18 cellular contexts compared by ENCODE assay signal in the genomic region with DNA sequence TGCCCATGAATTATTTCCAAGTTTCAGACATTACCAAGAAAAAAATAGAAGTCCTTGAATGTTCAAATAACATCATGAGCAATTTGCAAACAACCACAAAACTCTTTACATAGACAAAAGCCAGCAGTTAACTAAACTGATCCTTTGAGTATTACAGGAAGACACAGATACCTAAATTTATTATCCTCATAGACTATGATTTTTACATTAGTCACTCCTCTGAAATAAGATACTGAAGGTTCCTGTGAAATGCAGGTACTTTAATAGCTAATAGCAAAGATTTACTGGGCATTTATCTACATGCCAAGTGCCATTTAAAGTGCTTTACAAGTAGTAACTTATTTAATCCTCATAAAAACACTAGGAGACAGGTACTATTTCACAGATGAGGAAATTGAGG. TPM values are rescaled to one million over a fixed set of nuclear protein-coding genes. Genes with fewer than 3 reads are reported as not detected.
A peak's percentile ranks its signal among the peaks of the same experiment; 100 is the strongest.
DNase-seq lines count a peak whose midpoint lies in the region; ATAC-seq, FAIRE-seq and TF ChIP-seq lines count a peak whose summit lies in the region.
"Had no signal": no experiment of that assay in that cellular context is flagged by ENCODE, and none has a peak within 500 bp of the region (broad histone marks: within the 10 kb centered on the region; RNA-seq: fewer than 3 reads in every experiment).

No MANE protein-coding gene starts in this region.

- peak overlapping the region; percentile 77 to 88 for H3K27ac ChIP-seq in liver (ENCODE audit: low read depth in 1 of 2, low read length in 2 of 2)
- H3K27ac ChIP-seq in HepG2 (ENCODE audit: extremely low read length, insufficient read depth, low read length) = no peak overlapping the region
- no peak overlapping the region for H3K27ac ChIP-seq in mammary epithelial cell (ENCODE audit: insufficient read depth, low read depth, low read length)
- no peak overlapping the region for H3K27ac ChIP-seq in mesenchymal stem cell (ENCODE audit: low read length, poor library complexity, severe bottlenecking)
- H3K27ac ChIP-seq: C4-2B had no signal

- no peak overlapping the region for H3K4me3 Mint-ChIP-seq in T-helper 17 cell
- H3K4me3 Mint-ChIP-seq: CD4-positive, alpha-beta memory T cell; H9 had no signal

- no peak overlapping the region for H2BK5ac ChIP-seq in mesenchymal stem cell (ENCODE audit: low read depth, low read length, poor library complexity, severe bottlenecking)

- no peak overlapping the region for H3K4ac ChIP-seq in mesenchymal stem cell (ENCODE audit: low read depth in 1 of 2, low read length in 2 of 2)

- peak overlapping the region; percentile 83 for H3K27ac Mint-ChIP-seq in T-helper 17 cell
- H3K27ac Mint-ChIP-seq: H9 had no signal

- no peak for TF ChIP-seq EP300 in HepG2 (IDR thresholded peaks at IDR 0.05; ENCODE audit: low read depth in 2 of 2, low read length in 2 of 2)
- TF ChIP-seq EP300 in HepG2 (CRISPR knock-in tag; IDR thresholded peaks at IDR 0.05; ENCODE audit: borderline replicate concordance) = no peak

- TF ChIP-seq RAD21 in liver (IDR thresholded peaks at IDR 0.05) (no peak), HepG2 (CRISPR knock-in tag; IDR thresholded peaks at IDR 0.05) (no peak)

- H3K9me3 ChIP-seq in liver (ENCODE audit: control insufficient read depth in 4 of 4, low read length in 3 of 4) (no peaks in the 10 kb centered on the region), HepG2 (ENCODE audit: low read length) (no peaks in the 10 kb centered on the region), T-helper 17 cell (ENCODE audit: control insufficient read depth, low read length, poor library complexity, severe bottlenecking) (no peaks in the 10 kb centered on the region), mammary epithelial cell (replicated peaks; ENCODE audit: insufficient read depth, low read length) (no peaks in the 10 kb centered on the region), mesenchymal stem cell (ENCODE audit: control insufficient read depth, low read length) (no peaks in the 10 kb centered on the region)
- H3K9me3 ChIP-seq: BE2C had no signal

- no peaks in the 10 kb centered on the region for H3K27me3 Mint-ChIP-seq in T-helper 17 cell
- H3K27me3 Mint-ChIP-seq: CD4-positive, alpha-beta memory T cell had no signal

- H3K4me3 ChIP-seq in liver (ENCODE audit: low read depth in 1 of 3, low read length in 3 of 3) = no peak overlapping the region
- no peak overlapping the region for H3K4me3 ChIP-seq in HepG2 (replicated peaks in 1 of 3; ENCODE audit: insufficient read depth in 1 of 3, low read depth in 2 of 3, low read length in 3 of 3)
- H3K4me3 ChIP-seq in mammary epithelial cell (replicated peaks in 1 of 3; ENCODE audit: insufficient read depth in 1 of 3, low read depth in 2 of 3, low read length in 3 of 3) = no peak overlapping the region
- H3K4me3 ChIP-seq in mesenchymal stem cell (ENCODE audit: insufficient read depth in 1 of 2, low read depth in 1 of 2, low read length in 2 of 2) = no peak overlapping the region

- no peak overlapping the region for H2AK5ac ChIP-seq in mesenchymal stem cell (ENCODE audit: low read length, severe bottlenecking)

- H2AFZ ChIP-seq in HepG2 (ENCODE audit: low read length) (no peak overlapping the region), mammary epithelial cell (ENCODE audit: low read depth, low read length) (no peak overlapping the region), mesenchymal stem cell (ENCODE audit: low read depth, low read length) (no peak overlapping the region)

- H3K4me1 Mint-ChIP-seq in T-helper 17 cell = peaks cover 14% of the 10 kb centered on the region

- no peaks in the 10 kb centered on the region for H4K20me1 ChIP-seq in HepG2 (ENCODE audit: insufficient read depth, low read length)
- no peaks in the 10 kb centered on the region for H4K20me1 ChIP-seq in mammary epithelial cell (ENCODE audit: insufficient read depth, low read length)

- no peak overlapping the region for H2BK120ac ChIP-seq in mesenchymal stem cell (ENCODE audit: low read depth, low read length)

- peaks cover 0 to 4% (median 2%) of the 10 kb centered on the region in 4 donors for H3K4me1 ChIP-seq in liver (ENCODE audit: control insufficient read depth in 4 of 4, insufficient read depth in 4 of 4, low read length in 3 of 4)
- H3K4me1 ChIP-seq in HepG2 (ENCODE audit: insufficient read depth, low read length) = no peaks in the 10 kb centered on the region
- no peaks in the 10 kb centered on the region for H3K4me1 ChIP-seq in mammary epithelial cell (ENCODE audit: insufficient read depth, low read length)
- H3K4me1 ChIP-seq in mesenchymal stem cell (ENCODE audit: control insufficient read depth, insufficient read depth, low read depth, low read length) = peaks cover 2% of the 10 kb centered on the region
- H3K4me1 ChIP-seq: BE2C had no signal

- no peak overlapping the region for H3K23ac ChIP-seq in mesenchymal stem cell (ENCODE audit: low read length in 2 of 2)

- CTCF ChIA-PET in HepG2 (lab: Yijun Ruan, JAX; ENCODE audit: low intra/inter-chr PET ratio, low total read pairs) (no interaction called here), mammary epithelial cell (lab: Charles Lee; ENCODE audit: low non-redundant PET) (no interaction called here)

- DNase-seq in HepG2 (ENCODE audit: low spot score) (no peak), T-helper 17 cell (no peak), mammary epithelial cell (no peak), mesenchymal stem cell (no peak), putamen (ENCODE audit: low spot score) (no peak)
- DNase-seq: BE2C; CD4-positive, alpha-beta memory T cell; COR-L47; DND-41; GDM1; GOT3; H9 had no signal

- FAIRE-seq in HepG2 (lab: Jason Lieb, UNC) = no peak
- FAIRE-seq: GM12892, HTR-8/SVneo had no signal

- POLR2A ChIA-PET in HepG2 (lab: Yijun Ruan, JAX) = no interaction called here

- no peak overlapping the region for H3K18ac ChIP-seq in mesenchymal stem cell (ENCODE audit: low read depth in 1 of 2, low read length in 2 of 2)

- BruUV-seq in HepG2 (replicated peaks; lab: Mats Ljungman, UMichigan) = no TSS peak
- no TSS peak for BruUV-seq in mammary epithelial cell (replicated peaks; lab: Mats Ljungman, UMichigan)

- no peak for TF ChIP-seq CTCF in liver (IDR thresholded peaks at IDR 0.05; ENCODE audit: low read depth, low read length, missing input control)
- TF ChIP-seq CTCF in HepG2 (CRISPR knock-in tag; IDR thresholded peaks at IDR 0.05) = no peak
- TF ChIP-seq CTCF in mammary epithelial cell (conservative IDR thresholded peaks at IDR 0.05 in 1 of 2, IDR thresholded peaks at IDR 0.05 in 1 of 2; ENCODE audit: extremely low read depth in 1 of 2, insufficient read depth in 1 of 2, low read depth in 1 of 2, low read length in 2 of 2) = no peak

- no peak overlapping the region for H3K4me2 ChIP-seq in HepG2 (ENCODE audit: low read depth, low read length)
- no peak overlapping the region for H3K4me2 ChIP-seq in mammary epithelial cell (ENCODE audit: insufficient read depth, low read depth, low read length)
- H3K4me2 ChIP-seq in mesenchymal stem cell (ENCODE audit: low read length, poor library complexity, severe bottlenecking) = no peak overlapping the region

- no peak overlapping the region for H4K8ac ChIP-seq in mesenchymal stem cell (ENCODE audit: low read length)

- H2BK12ac ChIP-seq in mesenchymal stem cell (ENCODE audit: low read length in 2 of 2) = no peak overlapping the region

- dilution Hi-C loops in mammary epithelial cell (cut with HindIII; ENCODE audit: low sequenced_read_pairs) = no loop called here

- ATAC-seq in HepG2 (no peak), T-helper 17 cell (no peak), esophagus mucosa (peak; percentile 28)

- TF ChIP-seq POLR2A in HepG2 (IDR thresholded peaks at IDR 0.05; ENCODE audit: insufficient read depth in 1 of 2, low read depth in 2 of 2, low read length in 2 of 2) = no peak

- peaks cover 5% of the 10 kb centered on the region for H3K36me3 Mint-ChIP-seq in T-helper 17 cell (ENCODE audit: low read depth)

- H2BK15ac ChIP-seq in mesenchymal stem cell (ENCODE audit: low read depth, poor library complexity, severe bottlenecking) = no peak overlapping the region

- H3K9ac ChIP-seq in liver (ENCODE audit: low read depth in 1 of 2, low read length in 2 of 2) (no peak overlapping the region), HepG2 (ENCODE audit: insufficient read depth, low read depth, low read length) (no peak overlapping the region), mammary epithelial cell (ENCODE audit: insufficient read depth, low read length) (no peak overlapping the region), mesenchymal stem cell (ENCODE audit: low read length) (no peak overlapping the region)

- intact Hi-C loops in HepG2 (cut with micrococcal nuclease; ENCODE audit: unreplicated experiment) = no loop called here
- intact Hi-C loops in mammary epithelial cell (cut with micrococcal nuclease) = loop anchor here (5.0 kb wide), 1 partner anchor 484 kb away; no protein-coding TSS in a partner anchor

- no peak overlapping the region for H3K14ac ChIP-seq in mesenchymal stem cell (ENCODE audit: low read length in 2 of 2)

- H3K36me3 ChIP-seq in liver (ENCODE audit: control insufficient read depth in 4 of 4, insufficient read depth in 3 of 4, low read depth in 1 of 4, low read length in 3 of 4) = no peaks in the 10 kb centered on the region
- H3K36me3 ChIP-seq in HepG2 (replicated peaks in 1 of 2; ENCODE audit: control insufficient read depth in 1 of 2, insufficient read depth in 2 of 2, low read length in 2 of 2) = no peaks in the 10 kb centered on the region
- peaks cover 2% of the 10 kb centered on the region for H3K36me3 ChIP-seq in mammary epithelial cell (ENCODE audit: insufficient read depth, low read length)
- no peaks in the 10 kb centered on the region for H3K36me3 ChIP-seq in mesenchymal stem cell (ENCODE audit: control insufficient read depth in 1 of 2, insufficient read depth in 2 of 2, low read depth in 1 of 2, low read length in 2 of 2)
- H3K36me3 ChIP-seq: BE2C had no signal

- H3K27me3 ChIP-seq in liver (ENCODE audit: control insufficient read depth in 4 of 4, insufficient read depth in 4 of 4, low read length in 3 of 4) (no peaks in the 10 kb centered on the region), HepG2 (ENCODE audit: control insufficient read depth in 1 of 2, insufficient read depth in 2 of 2, low read length in 2 of 2) (no peaks in the 10 kb centered on the region), mammary epithelial cell (ENCODE audit: insufficient read depth, low read length) (no peaks in the 10 kb centered on the region), mesenchymal stem cell (ENCODE audit: control insufficient read depth in 1 of 2, insufficient read depth in 1 of 2, low read length in 2 of 2) (peaks cover 0 to 12% of the 10 kb centered on the region in 2 experiments)
- H3K27me3 ChIP-seq: BE2C had no signal

- H3K79me2 ChIP-seq in HepG2 (ENCODE audit: insufficient read depth, low read length) (no peaks in the 10 kb centered on the region), mammary epithelial cell (ENCODE audit: insufficient read depth, low read length) (no peaks in the 10 kb centered on the region)

- peaks cover 3% of the 10 kb centered on the region for H3K79me1 ChIP-seq in mesenchymal stem cell (replicated peaks; ENCODE audit: low read length, poor library complexity, severe bottlenecking)

- in situ Hi-C loops in HepG2 (cut with HindIII; ENCODE audit: extremely low pct_ligation_motif_present, low pct_unique_long_range_greater_than_20kb) = no loop called here
- in situ Hi-C loops in mammary epithelial cell (cut with MboI; ENCODE audit: low sequenced_read_pairs in 2 of 2) = loop anchor here in 1 of 2 donors (25.0 kb wide), 1 partner anchor 474 kb away; no protein-coding TSS in a partner anchor

- no peak overlapping the region for H4K91ac ChIP-seq in mesenchymal stem cell (ENCODE audit: low read length)

RNA-seq across cellular contexts. Expression of a gene that starts 37.7 kb away (rescaled TPM):
- total RNA-seq in liver (under 1 TPM; 0.14 to 0.67 TPM), HepG2 (2016; rRNA removed; fragmentation: Illumina TruSeq; extraction: Trizol) (not detected in 2 replicates), T-helper 17 cell (not detected), esophagus mucosa (0.12 TPM), mammary epithelial cell (not detected)
- polyA plus RNA-seq in liver (under 1 TPM; 0.59 to 0.61 TPM), HepG2 (2011; rRNA removed) (not detected in 2 replicates), mammary epithelial cell (not detected)
- not detected in 2 replicates for total RNA-seq in HepG2 (2016; cell fraction: cytosol; rRNA removed; fragmentation: Illumina TruSeq; extraction: Trizol; ENCODE audit: low read depth)
- not detected in 2 replicates for total RNA-seq in HepG2 (2016; cell fraction: insoluble cytoplasmic fraction; rRNA removed; fragmentation: Illumina TruSeq; extraction: Trizol)
- not detected in 2 replicates for total RNA-seq in HepG2 (2016; cell fraction: membrane; rRNA removed; fragmentation: Illumina TruSeq; extraction: Trizol)
- total RNA-seq in HepG2 (2016; cell fraction: nucleus; rRNA removed; fragmentation: Illumina TruSeq; extraction: Trizol) = not detected in 2 replicates
- not detected in 2 replicates for polyA plus RNA-seq in HepG2 (2011; cell fraction: cytosol; rRNA removed)
- polyA plus RNA-seq in HepG2 (2011; cell fraction: nucleus; rRNA removed) = not detected in 2 replicates
- polyA plus RNA-seq in HepG2 (2012) = 0.05 TPM in 1 of 2 replicates, not detected in the other
- not detected in 2 replicates for polyA plus RNA-seq in HepG2 (2016; cell fraction: cytosol; fragmentation: Illumina TruSeq; extraction: Trizol; ENCODE audit: low read depth)
- polyA plus RNA-seq in HepG2 (2016; cell fraction: insoluble cytoplasmic fraction; fragmentation: Illumina TruSeq; extraction: Trizol; ENCODE audit: low read depth) = not detected in 2 replicates
- not detected in 2 replicates for polyA plus RNA-seq in HepG2 (2016; cell fraction: membrane; fragmentation: Illumina TruSeq; extraction: Trizol; ENCODE audit: low read depth)
- polyA plus RNA-seq in HepG2 (2016; cell fraction: nucleus; fragmentation: Illumina TruSeq; extraction: Trizol; ENCODE audit: insufficient read depth, low read depth) = not detected in 2 replicates
- not detected in 2 replicates for polyA minus RNA-seq in HepG2 (2011; rRNA and poly(A)+ RNA removed; ENCODE audit: low replicate concordance)
- polyA minus RNA-seq in HepG2 (2011; cell fraction: cytosol; rRNA and poly(A)+ RNA removed) = not detected in 2 replicates
- polyA minus RNA-seq in HepG2 (2011; cell fraction: nucleus; rRNA and poly(A)+ RNA removed) = not detected in 2 replicates
- polyA minus RNA-seq in mammary epithelial cell = not detected
- not detected for polyA plus RNA-seq in mesenchymal stem cell (2013, experiment 1 of 2)
- not detected for polyA plus RNA-seq in mesenchymal stem cell (2013, experiment 2 of 2)
- total RNA-seq: A172; CD4-positive, alpha-beta memory T cell; H9 had no signal

Comparison
In these comparisons a context has a peak if more than half of its experiments do, and no peak if none do; other contexts are left out.
1. H3K27ac ChIP-seq: peak in liver (2 of 2); none in HepG2 (single experiment), mammary epithelial cell (single experiment) and mesenchymal stem cell (single experiment).